In the genomic region with DNA sequence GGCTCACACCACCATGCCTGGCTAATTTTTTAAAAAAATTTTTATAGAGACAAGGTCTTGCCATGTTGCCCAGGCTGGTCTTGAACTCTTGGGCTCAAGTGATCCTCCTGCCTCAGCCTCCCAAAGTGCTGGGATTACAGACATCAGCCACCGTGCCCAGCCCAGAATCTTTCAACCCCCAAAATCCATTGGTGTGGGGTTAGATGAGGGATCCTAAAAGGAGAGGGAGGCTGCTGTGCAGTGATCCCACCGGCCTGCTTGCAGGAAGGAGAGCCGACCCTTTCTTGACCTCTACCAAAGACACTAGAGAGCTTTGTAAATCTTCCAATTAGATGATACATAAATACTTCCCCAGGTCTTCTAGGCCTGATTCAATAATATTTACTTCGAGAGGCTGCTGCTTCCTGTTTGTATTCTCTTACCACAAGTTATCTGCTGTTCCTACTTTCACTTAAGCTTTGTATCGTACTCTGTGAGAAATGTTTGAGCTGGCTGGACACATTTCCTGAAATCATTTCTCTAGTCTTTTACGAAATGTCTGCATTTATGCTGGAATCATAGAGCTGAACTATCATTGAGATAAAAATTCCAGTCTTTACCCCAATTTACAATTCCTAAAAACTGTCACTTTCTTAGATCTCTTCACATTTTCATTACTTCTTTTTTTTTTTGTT, we compare ENCODE assay signal across 7 cellular contexts. TPM values are rescaled to one million over a fixed set of nuclear protein-coding genes. Genes with fewer than 3 reads are reported as not detected.
DNase-seq lines count a peak whose midpoint lies in the region; ATAC-seq and TF ChIP-seq lines count a peak whose summit lies in the region.

No MANE protein-coding gene starts in this region.

- peaks cover 55 to 60% (median 56%) of the 10 kb centered on the region in 3 donors for H3K4me1 Mint-ChIP-seq in T-cell
- H3K4me1 Mint-ChIP-seq in stimulated activated naive B cell treated with anti-CD40 and anti-IgM and Interleukin-4, amounts not matched to agents 10 μg/mL and 1 μg/mL and 100 μg/mL, for 72 hours: peaks cover 11 to 30% of the 10 kb centered on the region in 2 donors
- H3K4me1 Mint-ChIP-seq in neural progenitor cell: peaks cover 15% of the 10 kb centered on the region

- ATAC-seq in T-cell (replicated peaks in 1 of 4): peak; percentile 86 to 98 (median 96)
- ATAC-seq in stimulated activated naive B cell treated with anti-CD40 and anti-IgM and Interleukin-4, amounts not matched to agents 10 μg/mL and 1 μg/mL and 100 μg/mL, for 72 hours (replicated peaks): peak; percentile 83 to 89

- peak overlapping the region; percentile 52 for H3K27ac ChIP-seq in GM23248
- H3K27ac ChIP-seq in neural progenitor cell: no peak overlapping the region

- H3K9me3 ChIP-seq in GM23248 (ENCODE audit: low read depth): no peaks in the 10 kb centered on the region
- H3K9me3 ChIP-seq in neural progenitor cell (ENCODE audit: low read depth): no peaks in the 10 kb centered on the region

- H3K27me3 ChIP-seq in GM23248 (replicated peaks; ENCODE audit: insufficient read depth) (no peaks in the 10 kb centered on the region), neural progenitor cell (peaks cover 3% of the 10 kb centered on the region)

- peak overlapping the region; percentile 80 for H2AFZ ChIP-seq in GM23248
- H2AFZ ChIP-seq in neural progenitor cell (replicated peaks): no peak overlapping the region

- H3K36me3 ChIP-seq in GM23248 (ENCODE audit: low read depth) (no peaks in the 10 kb centered on the region), neural progenitor cell (no peaks in the 10 kb centered on the region)

- in situ Hi-C loops in GM23248 (cut with MboI): no loop called here

- H3K4me1 ChIP-seq in GM23248 (ENCODE audit: insufficient read depth) (no peaks in the 10 kb centered on the region), neural progenitor cell (no peaks in the 10 kb centered on the region)

- 51 to 54% methylated on average over 6 of the region's 6 CpGs for WGBS in GM23248 (ENCODE audit: low coverage in 1 of 2, low lambda C conversion rate in 2 of 2, missing lambda C conversion rate in 2 of 2), 2 experiments

- H3K4me3 ChIP-seq in GM23248: no peak overlapping the region
- H3K4me3 ChIP-seq in neural progenitor cell: no peak overlapping the region

- TF ChIP-seq CTCF in neural progenitor cell (IDR thresholded peaks at IDR 0.05): no peak

- H3K4me2 ChIP-seq in GM23248 (ENCODE audit: unreplicated experiment) (peak overlapping the region; percentile 11), neural progenitor cell (no peak overlapping the region)

- H3K9ac ChIP-seq in GM23248: peak overlapping the region; percentile 49
- no peak overlapping the region for H3K9ac ChIP-seq in neural progenitor cell

- H3K9me2 ChIP-seq in GM23248 (ENCODE audit: insufficient read depth): no peaks in the 10 kb centered on the region

- H3K4me3 Mint-ChIP-seq in T-cell (peak overlapping the region; percentile 58 to 71 (median 69)), neural progenitor cell (no peak overlapping the region)
- H3K4me3 Mint-ChIP-seq in stimulated activated naive B cell treated with anti-CD40 and anti-IgM and Interleukin-4, amounts not matched to agents 10 μg/mL and 1 μg/mL and 100 μg/mL, for 72 hours: peak overlapping the region; percentile 39 to 47

- H3F3A ChIP-seq in GM23248 (ENCODE audit: insufficient read depth) (0 out of 2 replicates have a peak, but pooled peaks cover 7% of the 10 kb centered on the region), neural progenitor cell (ENCODE audit: low read depth) (peaks cover 4% of the 10 kb centered on the region)

- CTCF ChIA-PET in T-cell (lab: Charles Lee): interaction anchor here in 1 of 2 donors (0.6 to 0.9 kb wide), 2 partner anchors 34 to 63 kb away, joined by 3 to 5 read pairs; no protein-coding TSS in a partner anchor

- no peaks in the 10 kb centered on the region for H3K9me3 Mint-ChIP-seq in T-cell
- H3K9me3 Mint-ChIP-seq in stimulated activated naive B cell treated with anti-CD40 and anti-IgM and Interleukin-4, amounts not matched to agents 10 μg/mL and 1 μg/mL and 100 μg/mL, for 72 hours: no peaks in the 10 kb centered on the region
- no peaks in the 10 kb centered on the region for H3K9me3 Mint-ChIP-seq in neural progenitor cell

- DNase-seq in GM23248 (peak; percentile 30), T-cell (peak in 10 of 34 experiments; percentile 4 to 38 (median 10)), globus pallidus (ENCODE audit: low spot score) (peak; percentile 32), mucosa of gallbladder (ENCODE audit: low spot score) (no peak), islet precursor cell (no peak), neural progenitor cell (ENCODE audit: low spot score) (no peak)
- DNase-seq in stimulated activated naive B cell treated with anti-CD40 and anti-IgM and Interleukin-4, amounts not matched to agents 10 μg/mL and 1 μg/mL and 100 μg/mL, for 72 hours: no peak

- H3K79me2 ChIP-seq in GM23248 (ENCODE audit: insufficient read depth): no peaks in the 10 kb centered on the region
- H3K79me2 ChIP-seq in neural progenitor cell (ENCODE audit: low read depth): no peaks in the 10 kb centered on the region

- H3K27me3 Mint-ChIP-seq in T-cell (no peaks in the 10 kb centered on the region), neural progenitor cell (ENCODE audit: insufficient read depth, low read depth) (no peaks in the 10 kb centered on the region)
- peaks cover 0 to 9% of the 10 kb centered on the region in 2 donors for H3K27me3 Mint-ChIP-seq in stimulated activated naive B cell treated with anti-CD40 and anti-IgM and Interleukin-4, amounts not matched to agents 10 μg/mL and 1 μg/mL and 100 μg/mL, for 72 hours

- H3K27ac Mint-ChIP-seq in T-cell (peak overlapping the region; percentile 97 to 99), neural progenitor cell (no peak overlapping the region)
- peak overlapping the region; percentile 92 for H3K27ac Mint-ChIP-seq in stimulated activated naive B cell treated with anti-CD40 and anti-IgM and Interleukin-4, amounts not matched to agents 10 μg/mL and 1 μg/mL and 100 μg/mL, for 72 hours

- H4K20me1 ChIP-seq in GM23248 (ENCODE audit: insufficient read depth): no peaks in the 10 kb centered on the region
- no peaks in the 10 kb centered on the region for H4K20me1 ChIP-seq in neural progenitor cell (ENCODE audit: low read depth)

- POLR2A ChIA-PET in T-cell (lab: Charles Lee): interaction anchor here in 1 of 2 donors (0.5 to 0.9 kb wide), 4 partner anchors 17 to 1179 kb away, joined by 3 to 4 read pairs (median 4); a partner anchor contains a TSS

- H3K36me3 Mint-ChIP-seq in T-cell (no peaks in the 10 kb centered on the region), neural progenitor cell (no peaks in the 10 kb centered on the region)
- no peaks in the 10 kb centered on the region for H3K36me3 Mint-ChIP-seq in stimulated activated naive B cell treated with anti-CD40 and anti-IgM and Interleukin-4, amounts not matched to agents 10 μg/mL and 1 μg/mL and 100 μg/mL, for 72 hours

RNA-seq across cellular contexts. Expression of a gene that starts 49.3 kb away (rescaled TPM):
- 148 and 156 TPM in 2 replicates for total RNA-seq in GM23248 (2014; rRNA removed; shearing (Covaris generic))
- 76.4 and 82.1 TPM in 2 replicates for polyA plus RNA-seq in GM23248 (2016; fragmentation: Nextera tagmentation; extraction: Ambion mirVana)
- total RNA-seq in T-cell (10 to 100 TPM in 4 of 5 donors, 1 to 10 TPM in 1; 8.9 to 30.8 (median 12.4) TPM), mucosa of gallbladder (61.7 TPM), neural progenitor cell (ENCODE audit: low replicate concordance) (2.0 and 7.1 TPM in 2 replicates)

RNA-seq across cellular contexts. Expression of a gene that starts 51.2 kb away (rescaled TPM):
- 156 and 165 TPM in 2 replicates for total RNA-seq in GM23248 (2014; rRNA removed; shearing (Covaris generic))
- 162 and 171 TPM in 2 replicates for polyA plus RNA-seq in GM23248 (2016; fragmentation: Nextera tagmentation; extraction: Ambion mirVana)
- 100 to 1,000 TPM in 1 of 5 donors, 10 to 100 TPM in 4; 62.2 to 109 (median 74.2) TPM for total RNA-seq in T-cell
- 177 TPM for total RNA-seq in mucosa of gallbladder
- 80.3 and 96.9 TPM in 2 replicates for total RNA-seq in neural progenitor cell (ENCODE audit: low replicate concordance)

Comparison
In these comparisons a context has a peak if more than half of its experiments do, and no peak if none do; other contexts are left out.
1. DNase-seq: peak in GM23248 (single experiment) and globus pallidus (single experiment); none in stimulated activated naive B cell treated with anti-CD40 and anti-IgM and Interleukin-4, amounts not matched to agents 10 μg/mL and 1 μg/mL and 100 μg/mL, for 72 hours (single experiment), mucosa of gallbladder (single experiment), islet precursor cell (single experiment) and neural progenitor cell (single experiment).